ENCODE assay signal across 16 cellular contexts in the genomic region with DNA sequence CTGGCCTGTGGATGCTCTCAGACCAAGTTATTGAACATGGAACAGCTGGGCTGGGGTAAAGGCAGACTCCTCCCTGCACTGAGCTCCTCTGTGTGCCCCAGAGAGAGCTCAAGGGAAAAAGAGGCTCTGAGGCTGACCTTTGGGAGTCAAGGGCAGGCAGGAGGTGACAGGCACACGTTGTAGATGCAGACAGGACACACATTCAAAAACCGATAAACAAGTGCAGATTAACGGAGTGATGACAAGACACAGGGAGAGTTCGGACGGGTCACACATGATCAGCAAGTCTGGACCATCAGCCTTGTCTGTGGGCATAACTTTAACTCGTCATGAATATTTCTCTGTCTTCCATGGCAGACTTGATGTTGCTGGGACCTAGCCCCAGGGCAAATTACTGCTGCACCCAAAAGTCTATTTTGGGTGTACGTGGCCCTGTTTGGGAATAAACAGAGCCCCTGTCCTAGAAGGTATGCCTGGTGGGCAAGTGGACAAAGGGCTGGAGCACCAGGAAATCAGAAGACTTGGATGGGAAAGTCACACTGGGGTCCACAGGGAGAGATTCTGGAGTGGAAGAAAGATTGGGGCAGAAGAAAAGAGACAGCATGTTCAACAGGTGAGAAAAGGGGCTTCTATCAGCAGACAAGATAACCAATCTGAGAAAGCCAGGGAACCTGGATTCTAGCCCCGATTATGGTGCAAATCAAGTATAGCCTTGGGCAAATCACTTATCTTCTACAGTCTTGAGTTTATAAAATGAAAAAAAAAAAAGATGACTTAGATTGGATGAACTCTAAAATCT.
A peak's percentile ranks its signal among the peaks of the same experiment; 100 is the strongest.
DNase-seq lines count a peak whose midpoint lies in the region; ATAC-seq and TF ChIP-seq lines count a peak whose summit lies in the region.
"Had no signal": no experiment of that assay in that cellular context is flagged by ENCODE, and none has a peak within 500 bp of the region (broad histone marks: within the 10 kb centered on the region; RNA-seq: fewer than 3 reads in every experiment).

No MANE protein-coding gene starts in this region.

- TF ChIP-seq CTCF in right atrium auricular region (IDR thresholded peaks at IDR 0.05) (no peak), HEK293 (tag by site-specific recombination; IDR thresholded peaks at IDR 0.05) (no peak), heart right ventricle (IDR thresholded peaks at IDR 0.05) (no peak)

- POLR2A ChIA-PET in HEK293 (lab: Yijun Ruan, JAX), result no interaction called here

- intact Hi-C loops in Right ventricle myocardium inferior (cut with DNase I), result no loop called here
- intact Hi-C loops in heart right ventricle (cut with DNase I), result no loop called here

- H3K27ac ChIP-seq in right atrium auricular region (no peak overlapping the region), HEK293 (ENCODE audit: extremely low read depth, low read depth, low read length) (no peak overlapping the region), heart right ventricle (no peak overlapping the region), stomach smooth muscle (ENCODE audit: low read length) (peak overlapping the region; percentile 24)
- H3K27ac ChIP-seq: 22Rv1 had no signal

- peaks cover 0 to 32% of the 10 kb centered on the region in 2 donors for H3K4me1 ChIP-seq in right atrium auricular region
- H3K4me1 ChIP-seq in HEK293 (ENCODE audit: control insufficient read depth, insufficient read depth, low read length), result peaks cover 6% of the 10 kb centered on the region; the same call in 1 of the 2 replicates
- H3K4me1 ChIP-seq in heart right ventricle, result peaks cover 12 to 87% (median 52%) of the 10 kb centered on the region in 9 donors
- H3K4me1 ChIP-seq in stomach smooth muscle (ENCODE audit: control insufficient read depth, insufficient read depth, low read length), result peaks cover 33% of the 10 kb centered on the region
- H3K4me1 ChIP-seq: HAP-1 had no signal

- H3K9me3 ChIP-seq in right atrium auricular region (no peaks in the 10 kb centered on the region), HEK293 (ENCODE audit: control insufficient read depth, insufficient read depth, low read depth, low read length) (no peaks in the 10 kb centered on the region), heart right ventricle (no peaks in the 10 kb centered on the region), stomach smooth muscle (ENCODE audit: control insufficient read depth in 2 of 2, low read length in 2 of 2) (no peaks in the 10 kb centered on the region)
- H3K9me3 ChIP-seq: HAP-1 had no signal

- WGBS in heart right ventricle, 2 donors, result 56 to 71% methylated on average over 8 of the region's 8 CpGs

- H3K36me3 ChIP-seq in right atrium auricular region (no peaks in the 10 kb centered on the region), HEK293 (ENCODE audit: control insufficient read depth in 2 of 2, insufficient read depth in 1 of 2, low read length in 2 of 2) (no peaks in the 10 kb centered on the region), heart right ventricle (peaks cover 0 to 3% (median 0%) of the 10 kb centered on the region in 9 donors), stomach smooth muscle (ENCODE audit: control insufficient read depth in 2 of 2, insufficient read depth in 2 of 2, low read length in 2 of 2) (peaks cover 0 to 2% of the 10 kb centered on the region in 2 donors)
- H3K36me3 ChIP-seq: HAP-1 had no signal

- H3K4me3 ChIP-seq in right atrium auricular region (no peak overlapping the region), HEK293 (ENCODE audit: low read depth, low read length) (no peak overlapping the region), heart right ventricle (no peak overlapping the region), stomach smooth muscle (ENCODE audit: low read length in 2 of 2) (no peak overlapping the region)
- H3K4me3 ChIP-seq: GM12878, HAP-1 had no signal

- H3K27me3 ChIP-seq in right atrium auricular region (no peaks in the 10 kb centered on the region), heart right ventricle (no peaks in the 10 kb centered on the region), stomach smooth muscle (ENCODE audit: control insufficient read depth in 1 of 2, insufficient read depth in 2 of 2, low read length in 2 of 2) (no peaks in the 10 kb centered on the region)

- CTCF ChIA-PET in HEK293 (lab: Yijun Ruan, JAX), result no interaction called here

- peak; percentile 27 for ATAC-seq in Right ventricle myocardium inferior
- ATAC-seq in heart right ventricle, result peak in 5 of 8 donors; percentile 12 to 64 (median 18)
- ATAC-seq in GM18519 (IDR thresholded peaks at IDR 0.05; ENCODE audit: low FRiP score, unreplicated experiment), result no peak
- ATAC-seq: GM12878, HepG2 had no signal

- DNase-seq in Right ventricle myocardium inferior (ENCODE audit: missing footprints) (no peak), right atrium auricular region (ENCODE audit: low spot score) (no peak), heart right ventricle (no peak), AG08396 (ENCODE audit: low spot score) (no peak), CD1c-positive myeloid dendritic cell (ENCODE audit: extremely low spot score) (no peak)
- DNase-seq: AML-193; CD4-positive, alpha-beta memory T cell; GOT3; HFFc6 had no signal

- no peak overlapping the region for H3K9ac ChIP-seq in stomach smooth muscle (ENCODE audit: low read length in 2 of 2)

TF ChIP-seq in HEK293, 187 proteins besides CTCF, POLR2A, EP300 and RAD21:
- TF ChIP-seq SCRT2 (tag by site-specific recombination; IDR thresholded peaks at IDR 0.05), result peak; percentile 85
- peak; percentile 73; the same call in 1 of the 2 replicates for TF ChIP-seq SCRT1 (tag by site-specific recombination; IDR thresholded peaks at IDR 0.05; ENCODE audit: borderline replicate concordance)
- no peak for TF ChIP-seq ZNF248 (tag by site-specific recombination; IDR thresholded peaks at IDR 0.05)
